1 cellular context compared by ENCODE assay signal in genomic region chr10:128147064-128147463, GRCh38.
A peak's percentile ranks its signal among the peaks of the same experiment; 100 is the strongest.
TF ChIP-seq lines count a peak whose summit lies in the region.

No MANE protein-coding gene starts in this region.

TF ChIP-seq in GM12878, 131 proteins besides CTCF, POLR2A, EP300 and RAD21 (continued from another document):
- TF ChIP-seq IKZF1 (conservative IDR thresholded peaks at IDR 0.05) (peak; percentile 58; the same call in 1 of the 2 replicates), RCOR1 (conservative IDR thresholded peaks at IDR 0.05; ENCODE audit: low read depth, low read length) (no peak), CBX5 (IDR thresholded peaks at IDR 0.05; ENCODE audit: low read depth) (0 out of 2 replicates have a peak, but pooled peaks have one; percentile 70), TAF1 (IDR thresholded peaks at IDR 0.05; ENCODE audit: borderline replicate concordance, low read depth, low read length) (no peak), ELK1 (IDR thresholded peaks at IDR 0.05; ENCODE audit: low read depth, low read length) (no peak), CBFB (IDR thresholded peaks at IDR 0.05; ENCODE audit: low read depth) (no peak), WRNIP1 (IDR thresholded peaks at IDR 0.05; ENCODE audit: borderline replicate concordance, low read depth, low read length) (no peak), CREM (IDR thresholded peaks at IDR 0.05; ENCODE audit: low read depth) (no peak), ZNF207 (IDR thresholded peaks at IDR 0.05; ENCODE audit: borderline replicate concordance) (no peak), SPI1 (IDR thresholded peaks at IDR 0.05; ENCODE audit: borderline replicate concordance, insufficient read depth, low read depth, low read length) (0 out of 2 replicates have a peak, but pooled peaks have one; percentile 11), IKZF2 (IDR thresholded peaks at IDR 0.05) (peak; percentile 47 to 61; a peak in 3 of 4 replicates), SP1 (IDR thresholded peaks at IDR 0.05; ENCODE audit: low read depth, low read length) (no peak), PAX5 (IDR thresholded peaks at IDR 0.05; ENCODE audit: borderline replicate concordance, low read depth, low read length) (peak; percentile 76), TCF7 (IDR thresholded peaks at IDR 0.05; ENCODE audit: borderline replicate concordance) (no peak), RFX5 (IDR thresholded peaks at IDR 0.05; ENCODE audit: low read depth, low read length) (no peak), JUNB (IDR thresholded peaks at IDR 0.05) (no peak), ZBED1 (IDR thresholded peaks at IDR 0.05; ENCODE audit: borderline replicate concordance) (no peak), NFYA (IDR thresholded peaks at IDR 0.05; ENCODE audit: borderline replicate concordance, low read depth, low read length) (no peak), NBN (IDR thresholded peaks at IDR 0.05) (0 out of 2 replicates have a peak, but pooled peaks have one; percentile 46), EED (IDR thresholded peaks at IDR 0.05; ENCODE audit: low read depth) (no peak), MTA2 (IDR thresholded peaks at IDR 0.05; ENCODE audit: low read depth) (peak; percentile 57; the same call in 1 of the 2 replicates), POU2F2 (IDR thresholded peaks at IDR 0.05; ENCODE audit: borderline replicate concordance, low read depth, low read length) (no peak), SREBF2 (IDR thresholded peaks at IDR 0.05; ENCODE audit: low read length) (no peak), TCF3 (IDR thresholded peaks at IDR 0.05; ENCODE audit: borderline replicate concordance, insufficient read depth, low read depth, low read length) (no peak), ESRRA (IDR thresholded peaks at IDR 0.05; ENCODE audit: low read length) (no peak), MTA3 (IDR thresholded peaks at IDR 0.05; ENCODE audit: borderline replicate concordance, low read length) (no peak), IRF4 (IDR thresholded peaks at IDR 0.05; ENCODE audit: low read depth, low read length) (no peak), GATAD2B (conservative IDR thresholded peaks at IDR 0.05; ENCODE audit: low read depth) (no peak), PBX3 (IDR thresholded peaks at IDR 0.05; ENCODE audit: insufficient replicate concordance, low read depth, low read length) (no peak), BCL11A (IDR thresholded peaks at IDR 0.05; ENCODE audit: low read depth, low read length) (no peak), USF2 (IDR thresholded peaks at IDR 0.05; ENCODE audit: borderline replicate concordance, low read depth, low read length) (no peak), HDGF (IDR thresholded peaks at IDR 0.05) (no peak), TBL1XR1 (IDR thresholded peaks at IDR 0.05; ENCODE audit: low read depth, low read length) (no peak), TARDBP (IDR thresholded peaks at IDR 0.05; ENCODE audit: borderline replicate concordance) (no peak), FOXK2 (IDR thresholded peaks at IDR 0.05) (no peak)
- TF ChIP-seq, protein P1, sequence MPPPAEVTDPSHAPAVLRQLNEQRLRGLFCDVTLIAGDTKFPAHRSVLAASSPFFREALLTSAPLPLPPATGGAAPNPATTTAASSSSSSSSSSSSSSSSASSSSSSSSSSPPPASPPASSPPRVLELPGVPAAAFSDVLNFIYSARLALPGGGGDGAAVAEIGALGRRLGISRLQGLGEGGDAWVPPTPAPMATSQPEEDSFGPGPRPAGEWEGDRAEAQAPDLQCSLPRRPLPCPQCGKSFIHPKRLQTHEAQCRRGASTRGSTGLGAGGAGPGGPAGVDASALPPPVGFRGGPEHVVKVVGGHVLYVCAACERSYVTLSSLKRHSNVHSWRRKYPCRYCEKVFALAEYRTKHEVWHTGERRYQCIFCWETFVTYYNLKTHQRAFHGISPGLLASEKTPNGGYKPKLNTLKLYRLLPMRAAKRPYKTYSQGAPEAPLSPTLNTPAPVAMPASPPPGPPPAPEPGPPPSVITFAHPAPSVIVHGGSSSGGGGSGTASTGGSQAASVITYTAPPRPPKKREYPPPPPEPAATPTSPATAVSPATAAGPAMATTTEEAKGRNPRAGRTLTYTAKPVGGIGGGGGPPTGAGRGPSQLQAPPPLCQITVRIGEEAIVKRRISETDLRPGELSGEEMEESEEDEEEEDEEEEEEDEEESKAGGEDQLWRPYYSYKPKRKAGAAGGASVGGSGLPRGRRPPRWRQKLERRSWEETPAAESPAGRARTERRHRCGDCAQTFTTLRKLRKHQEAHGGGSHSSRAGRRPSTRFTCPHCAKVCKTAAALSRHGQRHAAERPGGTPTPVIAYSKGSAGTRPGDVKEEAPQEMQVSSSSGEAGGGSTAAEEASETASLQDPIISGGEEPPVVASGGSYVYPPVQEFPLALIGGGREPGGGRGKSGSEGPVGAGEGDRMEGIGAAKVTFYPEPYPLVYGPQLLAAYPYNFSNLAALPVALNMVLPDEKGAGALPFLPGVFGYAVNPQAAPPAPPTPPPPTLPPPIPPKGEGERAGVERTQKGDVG (CRISPR knock-in tag; IDR thresholded peaks at IDR 0.05), result no peak
- TF ChIP-seq, protein P2, sequence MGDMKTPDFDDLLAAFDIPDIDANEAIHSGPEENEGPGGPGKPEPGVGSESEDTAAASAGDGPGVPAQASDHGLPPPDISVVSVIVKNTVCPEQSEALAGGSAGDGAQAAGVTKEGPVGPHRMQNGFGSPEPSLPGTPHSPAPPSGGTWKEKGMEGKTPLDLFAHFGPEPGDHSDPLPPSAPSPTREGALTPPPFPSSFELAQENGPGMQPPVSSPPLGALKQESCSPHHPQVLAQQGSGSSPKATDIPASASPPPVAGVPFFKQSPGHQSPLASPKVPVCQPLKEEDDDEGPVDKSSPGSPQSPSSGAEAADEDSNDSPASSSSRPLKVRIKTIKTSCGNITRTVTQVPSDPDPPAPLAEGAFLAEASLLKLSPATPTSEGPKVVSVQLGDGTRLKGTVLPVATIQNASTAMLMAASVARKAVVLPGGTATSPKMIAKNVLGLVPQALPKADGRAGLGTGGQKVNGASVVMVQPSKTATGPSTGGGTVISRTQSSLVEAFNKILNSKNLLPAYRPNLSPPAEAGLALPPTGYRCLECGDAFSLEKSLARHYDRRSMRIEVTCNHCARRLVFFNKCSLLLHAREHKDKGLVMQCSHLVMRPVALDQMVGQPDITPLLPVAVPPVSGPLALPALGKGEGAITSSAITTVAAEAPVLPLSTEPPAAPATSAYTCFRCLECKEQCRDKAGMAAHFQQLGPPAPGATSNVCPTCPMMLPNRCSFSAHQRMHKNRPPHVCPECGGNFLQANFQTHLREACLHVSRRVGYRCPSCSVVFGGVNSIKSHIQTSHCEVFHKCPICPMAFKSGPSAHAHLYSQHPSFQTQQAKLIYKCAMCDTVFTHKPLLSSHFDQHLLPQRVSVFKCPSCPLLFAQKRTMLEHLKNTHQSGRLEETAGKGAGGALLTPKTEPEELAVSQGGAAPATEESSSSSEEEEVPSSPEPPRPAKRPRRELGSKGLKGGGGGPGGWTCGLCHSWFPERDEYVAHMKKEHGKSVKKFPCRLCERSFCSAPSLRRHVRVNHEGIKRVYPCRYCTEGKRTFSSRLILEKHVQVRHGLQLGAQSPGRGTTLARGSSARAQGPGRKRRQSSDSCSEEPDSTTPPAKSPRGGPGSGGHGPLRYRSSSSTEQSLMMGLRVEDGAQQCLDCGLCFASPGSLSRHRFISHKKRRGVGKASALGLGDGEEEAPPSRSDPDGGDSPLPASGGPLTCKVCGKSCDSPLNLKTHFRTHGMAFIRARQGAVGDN (IDR thresholded peaks at IDR 0.05), result no peak
- TF ChIP-seq, protein P3, sequence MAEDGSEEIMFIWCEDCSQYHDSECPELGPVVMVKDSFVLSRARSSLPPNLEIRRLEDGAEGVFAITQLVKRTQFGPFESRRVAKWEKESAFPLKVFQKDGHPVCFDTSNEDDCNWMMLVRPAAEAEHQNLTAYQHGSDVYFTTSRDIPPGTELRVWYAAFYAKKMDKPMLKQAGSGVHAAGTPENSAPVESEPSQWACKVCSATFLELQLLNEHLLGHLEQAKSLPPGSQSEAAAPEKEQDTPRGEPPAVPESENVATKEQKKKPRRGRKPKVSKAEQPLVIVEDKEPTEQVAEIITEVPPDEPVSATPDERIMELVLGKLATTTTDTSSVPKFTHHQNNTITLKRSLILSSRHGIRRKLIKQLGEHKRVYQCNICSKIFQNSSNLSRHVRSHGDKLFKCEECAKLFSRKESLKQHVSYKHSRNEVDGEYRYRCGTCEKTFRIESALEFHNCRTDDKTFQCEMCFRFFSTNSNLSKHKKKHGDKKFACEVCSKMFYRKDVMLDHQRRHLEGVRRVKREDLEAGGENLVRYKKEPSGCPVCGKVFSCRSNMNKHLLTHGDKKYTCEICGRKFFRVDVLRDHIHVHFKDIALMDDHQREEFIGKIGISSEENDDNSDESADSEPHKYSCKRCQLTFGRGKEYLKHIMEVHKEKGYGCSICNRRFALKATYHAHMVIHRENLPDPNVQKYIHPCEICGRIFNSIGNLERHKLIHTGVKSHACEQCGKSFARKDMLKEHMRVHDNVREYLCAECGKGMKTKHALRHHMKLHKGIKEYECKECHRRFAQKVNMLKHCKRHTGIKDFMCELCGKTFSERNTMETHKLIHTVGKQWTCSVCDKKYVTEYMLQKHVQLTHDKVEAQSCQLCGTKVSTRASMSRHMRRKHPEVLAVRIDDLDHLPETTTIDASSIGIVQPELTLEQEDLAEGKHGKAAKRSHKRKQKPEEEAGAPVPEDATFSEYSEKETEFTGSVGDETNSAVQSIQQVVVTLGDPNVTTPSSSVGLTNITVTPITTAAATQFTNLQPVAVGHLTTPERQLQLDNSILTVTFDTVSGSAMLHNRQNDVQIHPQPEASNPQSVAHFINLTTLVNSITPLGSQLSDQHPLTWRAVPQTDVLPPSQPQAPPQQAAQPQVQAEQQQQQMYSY (CRISPR knock-in tag; IDR thresholded peaks at IDR 0.05), result no peak
- TF ChIP-seq, protein P4, sequence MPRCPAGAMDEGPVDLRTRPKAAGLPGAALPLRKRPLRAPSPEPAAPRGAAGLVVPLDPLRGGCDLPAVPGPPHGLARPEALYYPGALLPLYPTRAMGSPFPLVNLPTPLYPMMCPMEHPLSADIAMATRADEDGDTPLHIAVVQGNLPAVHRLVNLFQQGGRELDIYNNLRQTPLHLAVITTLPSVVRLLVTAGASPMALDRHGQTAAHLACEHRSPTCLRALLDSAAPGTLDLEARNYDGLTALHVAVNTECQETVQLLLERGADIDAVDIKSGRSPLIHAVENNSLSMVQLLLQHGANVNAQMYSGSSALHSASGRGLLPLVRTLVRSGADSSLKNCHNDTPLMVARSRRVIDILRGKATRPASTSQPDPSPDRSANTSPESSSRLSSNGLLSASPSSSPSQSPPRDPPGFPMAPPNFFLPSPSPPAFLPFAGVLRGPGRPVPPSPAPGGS (IDR thresholded peaks at IDR 0.05; ENCODE audit: borderline replicate concordance, insufficient read depth, low read depth, low read length, poor library complexity, severe bottlenecking), result no peak
